ENCODE assay signal across 21 cellular contexts in genomic region chr5:305459-305858, GRCh38. TPM values are rescaled to one million over a fixed set of nuclear protein-coding genes. Genes with fewer than 3 reads are reported as not detected.
"Had no signal": no experiment of that assay in that cellular context is flagged by ENCODE, and none has a peak within 500 bp of the region (broad histone marks: within the 10 kb centered on the region; RNA-seq: fewer than 3 reads in every experiment).

No MANE protein-coding gene starts in this region.

- H3K36me3 Mint-ChIP-seq: activated naive CD8-positive, alpha-beta T cell had no signal

- H3K27ac Mint-ChIP-seq: activated naive CD8-positive, alpha-beta T cell; stimulated activated naive B cell treated with anti-CD40 and anti-IgM and Interleukin-4, amounts not matched to agents 10 μg/mL and 1 μg/mL and 100 μg/mL, for 72 hours had no signal

- H3K4me3 Mint-ChIP-seq: activated naive CD8-positive, alpha-beta T cell; nephron progenitor cell; stimulated activated naive B cell treated with anti-CD40 and anti-IgM and Interleukin-4, amounts not matched to agents 10 μg/mL and 1 μg/mL and 100 μg/mL, for 72 hours; WTC11 had no signal

- H3K4me3 ChIP-seq: adrenal gland, ascending aorta, heart right ventricle, right lobe of liver, upper lobe of right lung had no signal

- DNase-seq: activated CD4-positive, alpha-beta T cell treated with anti-CD3 and anti-CD28 coated beads, Interleukin-2, amount 50 U/mL, for 48 hours; activated naive CD4-positive, alpha-beta T cell; activated T-cell treated with anti-CD3 and anti-CD28 coated beads, Interleukin-2, amount 50 U/mL, for 1 hour; cortex of kidney; foreskin fibroblast; heart right ventricle; left cardiac atrium; nephron progenitor cell; occipital lobe; small intestine; stimulated activated CD4-positive, alpha-beta T cell treated with anti-CD3 and anti-CD28 coated beads, Interleukin-15, amount 100 ng/mL, for 24 hours; stimulated activated CD8-positive, alpha-beta memory T cell treated with anti-CD3 and anti-CD28 coated beads, Interleukin-4, amount 100 ng/mL, for 48 hours; stimulated activated naive B cell treated with anti-CD40 and anti-IgM and Interleukin-4, amounts not matched to agents 10 μg/mL and 1 μg/mL and 100 μg/mL, for 72 hours; T-helper 9 cell had no signal

- H3K27me3 ChIP-seq: adrenal gland, ascending aorta, heart right ventricle, right lobe of liver, upper lobe of right lung had no signal

- FAIRE-seq: endometrium, small intestine had no signal

- H3K27me3 Mint-ChIP-seq: activated naive CD8-positive, alpha-beta T cell; stimulated activated naive B cell treated with anti-CD40 and anti-IgM and Interleukin-4, amounts not matched to agents 10 μg/mL and 1 μg/mL and 100 μg/mL, for 72 hours had no signal

- H3K27ac ChIP-seq: adrenal gland, ascending aorta, heart right ventricle, right lobe of liver, upper lobe of right lung had no signal

- H3K4me1 ChIP-seq: ascending aorta, upper lobe of right lung had no signal

- H3K9me3 Mint-ChIP-seq: nephron progenitor cell; stimulated activated naive B cell treated with anti-CD40 and anti-IgM and Interleukin-4, amounts not matched to agents 10 μg/mL and 1 μg/mL and 100 μg/mL, for 72 hours; WTC11 had no signal

- ATAC-seq: heart right ventricle; left cardiac atrium; right lobe of liver; stimulated activated naive B cell treated with anti-CD40 and anti-IgM and Interleukin-4, amounts not matched to agents 10 μg/mL and 1 μg/mL and 100 μg/mL, for 72 hours had no signal

- H3K9me3 ChIP-seq: adrenal gland, ascending aorta, heart right ventricle, right lobe of liver, upper lobe of right lung had no signal

RNA-seq across cellular contexts. Expression of gene AHRR, which starts 16.1 kb away (rescaled TPM):
- total RNA-seq: ascending aorta had no signal
